In the genomic region with DNA sequence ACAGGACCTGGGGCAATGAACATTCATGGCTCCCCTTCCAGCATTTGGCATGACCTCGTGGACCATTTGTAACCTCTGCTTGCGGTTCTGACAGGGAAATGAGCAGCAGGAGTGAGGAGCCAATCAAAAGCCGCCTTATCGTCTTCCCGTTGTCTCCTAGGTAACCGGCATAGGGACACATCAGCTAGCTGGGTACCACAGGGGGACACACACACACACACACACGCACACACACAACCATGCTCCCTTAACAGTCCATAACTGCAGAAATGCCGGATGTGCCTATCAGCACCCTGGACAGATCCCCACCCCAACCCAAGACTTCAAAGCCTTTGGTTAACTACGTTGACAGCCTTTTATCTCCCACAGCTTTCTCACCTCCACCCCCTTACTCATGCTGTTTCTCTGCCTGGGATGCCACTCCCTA, we compare ENCODE assay signal across 8 cellular contexts. TPM values are rescaled to one million over a fixed set of nuclear protein-coding genes. Genes with fewer than 3 reads are reported as not detected.
DNase-seq lines count a peak whose midpoint lies in the region; ATAC-seq and TF ChIP-seq lines count a peak whose summit lies in the region.

No MANE protein-coding gene starts in this region.

- H3K4me3 Mint-ChIP-seq in CD8-positive, alpha-beta memory T cell, result no peak overlapping the region

- H3K27me3 ChIP-seq in CD8-positive, alpha-beta memory T cell (ENCODE audit: insufficient read depth, low read length, poor library complexity, severe bottlenecking), result peaks cover 11% of the 10 kb centered on the region

- H3K9me3 ChIP-seq in CD8-positive, alpha-beta memory T cell (ENCODE audit: low read length), result no peaks in the 10 kb centered on the region

- peaks cover under 1 to 10% (median 7%) of the 10 kb centered on the region in 3 donors for H3K4me1 Mint-ChIP-seq in CD8-positive, alpha-beta memory T cell

- no peak for ATAC-seq in GM18870 (IDR thresholded peaks at IDR 0.05; ENCODE audit: unreplicated experiment)

- H3K27ac Mint-ChIP-seq in CD8-positive, alpha-beta memory T cell, result no peak overlapping the region

- TF ChIP-seq CTCF in NB4 (IDR thresholded peaks at IDR 0.05; ENCODE audit: low read depth, low read length) (no peak), foreskin fibroblast (IDR thresholded peaks at IDR 0.05; ENCODE audit: low read depth, low read length) (no peak)

- peak in 4 of 5 donors; percentile 5 to 62 (median 46) for DNase-seq in CD8-positive, alpha-beta memory T cell
- peak; percentile 58 for DNase-seq in NB4 (ENCODE audit: low read depth)
- peak; percentile 17 for DNase-seq in activated T-cell treated with anti-CD3 and anti-CD28 coated beads for 1 hour (ENCODE audit: low read depth)
- peak; percentile 12 to 65 for DNase-seq in foreskin fibroblast
- DNase-seq in stimulated activated CD8-positive, alpha-beta memory T cell treated with anti-CD3 and anti-CD28 coated beads, Interleukin-15, amount 100 ng/mL, for 48 hours (ENCODE audit: low read depth in 2 of 2), result peak; percentile 6 to 22
- DNase-seq in NCI-H446 (lab: John Stamatoyannopoulos, UW), result no peak
- no peak for DNase-seq in NOMO-1 (lab: John Stamatoyannopoulos, UW; ENCODE audit: unreplicated experiment in 2 of 2)

- H3K27me3 Mint-ChIP-seq in CD8-positive, alpha-beta memory T cell, result peaks cover 43 to 63% of the 10 kb centered on the region in 2 donors

- peaks cover under 1 to 10% (median 4%) of the 10 kb centered on the region in 5 donors for H3K9me3 Mint-ChIP-seq in CD8-positive, alpha-beta memory T cell

- no peak overlapping the region for H3K4me3 ChIP-seq in CD8-positive, alpha-beta memory T cell (ENCODE audit: low read length)
- H3K4me3 ChIP-seq in NB4 (ENCODE audit: low read depth, low read length), result no peak overlapping the region
- H3K4me3 ChIP-seq in foreskin fibroblast (ENCODE audit: low read depth in 1 of 2, low read length in 2 of 2), result no peak overlapping the region

- H3K36me3 Mint-ChIP-seq in CD8-positive, alpha-beta memory T cell, result peaks cover 0 to under 1% (median 0%) of the 10 kb centered on the region in 3 donors

- POLR2A ChIA-PET in CD8-positive, alpha-beta memory T cell (lab: Charles Lee), result no interaction called here

- no peaks in the 10 kb centered on the region for H3K36me3 ChIP-seq in CD8-positive, alpha-beta memory T cell (ENCODE audit: insufficient read depth, low read length)

- H3K27ac ChIP-seq in CD8-positive, alpha-beta memory T cell (ENCODE audit: low read depth, low read length), result no peak overlapping the region

- CTCF ChIA-PET in CD8-positive, alpha-beta memory T cell (lab: Charles Lee), result no interaction called here

- no peak for TF ChIP-seq POLR2A in NB4 (IDR thresholded peaks at IDR 0.05; ENCODE audit: extremely low read depth, insufficient read length)

- no peaks in the 10 kb centered on the region for H3K4me1 ChIP-seq in CD8-positive, alpha-beta memory T cell (ENCODE audit: insufficient read depth, low read length)

RNA-seq across cellular contexts. Expression of a gene that starts 53.4 kb away (rescaled TPM):
- total RNA-seq in CD8-positive, alpha-beta memory T cell, result 10 to 100 TPM; 16.8 to 18.2 TPM
- 34.6 TPM for polyA plus RNA-seq in CD8-positive, alpha-beta memory T cell

RNA-seq across cellular contexts. Expression of a gene that starts 58.0 kb away (rescaled TPM):
- total RNA-seq in CD8-positive, alpha-beta memory T cell, result not detected
- not detected for polyA plus RNA-seq in CD8-positive, alpha-beta memory T cell

Comparison
In these comparisons a context has a peak if more than half of its experiments do, and no peak if none do; other contexts are left out.
1. DNase-seq: peak in CD8-positive, alpha-beta memory T cell (4 of 5), NB4 (single experiment), activated T-cell treated with anti-CD3 and anti-CD28 coated beads for 1 hour (single experiment), foreskin fibroblast (2 of 2) and stimulated activated CD8-positive, alpha-beta memory T cell treated with anti-CD3 and anti-CD28 coated beads, Interleukin-15, amount 100 ng/mL, for 48 hours (2 of 2); none in NCI-H446 (0 of 2) and NOMO-1 (0 of 2).